1 cellular context compared by ENCODE assay signal in genomic region chr6:90835584-90836212, GRCh38.
TF ChIP-seq lines count a peak whose summit lies in the region.

No MANE protein-coding gene starts in this region.

TF ChIP-seq in GM23338, 12 proteins besides CTCF, POLR2A, EP300 and RAD21 (continued from another document):
- no peak for TF ChIP-seq ZNF462 (CRISPR knock-in tag; IDR thresholded peaks at IDR 0.05)
- no peak for TF ChIP-seq CREB1 (CRISPR knock-in tag; IDR thresholded peaks at IDR 0.05; ENCODE audit: low read depth)
- TF ChIP-seq NANOG (IDR thresholded peaks at IDR 0.05; ENCODE audit: borderline replicate concordance): no peak
- TF ChIP-seq POLR2AphosphoS5 (IDR thresholded peaks at IDR 0.05; ENCODE audit: low read depth): no peak
- no peak for TF ChIP-seq EZH2 (IDR thresholded peaks at IDR 0.05; ENCODE audit: low read depth, unreplicated experiment)
TF ChIP-seq in GM23338: peak in this region for 0.
